Comparison of ENCODE assay signal across 24 cellular contexts in the genomic region with DNA sequence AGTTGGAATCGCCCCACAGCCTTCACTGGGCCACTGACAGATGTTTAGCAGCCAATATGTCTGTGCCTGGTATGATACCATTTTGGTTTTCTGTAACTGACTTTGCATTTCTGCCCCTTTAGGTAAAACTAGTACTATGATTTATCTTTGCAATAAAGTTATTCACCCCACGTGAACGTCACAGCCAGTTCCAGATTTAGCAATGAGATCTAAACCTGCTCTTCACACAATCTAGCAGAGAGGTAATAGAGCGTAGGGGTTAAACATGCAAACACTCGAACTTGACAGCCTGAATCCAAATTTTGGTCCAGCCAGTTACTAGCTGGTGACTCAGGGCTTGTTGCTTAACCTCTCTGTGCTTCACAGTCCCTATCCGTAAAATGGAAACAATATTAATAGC.
A peak's percentile ranks its signal among the peaks of the same experiment; 100 is the strongest.
DNase-seq lines count a peak whose midpoint lies in the region; ATAC-seq, FAIRE-seq and TF ChIP-seq lines count a peak whose summit lies in the region.
"Had no signal": no experiment of that assay in that cellular context is flagged by ENCODE, and none has a peak within 500 bp of the region (broad histone marks: within the 10 kb centered on the region; RNA-seq: fewer than 3 reads in every experiment).

No MANE protein-coding gene starts in this region.

- in situ Hi-C loops in HepG2 (cut with HindIII; ENCODE audit: extremely low pct_ligation_motif_present, low pct_unique_long_range_greater_than_20kb) = no loop called here

- H3K56ac ChIP-seq in H1 (replicated peaks; ENCODE audit: insufficient read length, low read depth, low read length) = no peak overlapping the region

- H4K20me1 ChIP-seq in HepG2 (ENCODE audit: insufficient read depth, low read length) (no peaks in the 10 kb centered on the region), H1 (replicated peaks in 1 of 2; ENCODE audit: control insufficient read depth in 1 of 2, insufficient read depth in 2 of 2, low read length in 2 of 2) (no peaks in the 10 kb centered on the region)
- H4K20me1 ChIP-seq: BLaER1 had no signal

- H3K27ac Mint-ChIP-seq in CD4-positive, alpha-beta memory T cell = no peak overlapping the region
- H3K27ac Mint-ChIP-seq: B cell; CD4-positive, CD25-positive, alpha-beta regulatory T cell; CD8-positive, alpha-beta memory T cell; GM23338; HFFc6 had no signal

- H3K18ac ChIP-seq in H1 (ENCODE audit: extremely low read depth, low read length) = no peak overlapping the region

- H4K91ac ChIP-seq in H1 (replicated peaks; ENCODE audit: insufficient read length, low read length) = no peak overlapping the region

- H3K4me3 Mint-ChIP-seq in CD4-positive, alpha-beta memory T cell = no peak overlapping the region
- H3K4me3 Mint-ChIP-seq: B cell; CD4-positive, CD25-positive, alpha-beta regulatory T cell; CD8-positive, alpha-beta memory T cell; GM23338; HFFc6 had no signal

- H4K8ac ChIP-seq in H1 (ENCODE audit: extremely low read depth, insufficient read depth, low read length) = no peak overlapping the region

- no peak overlapping the region for H3K4me3 ChIP-seq in HepG2 (replicated peaks in 1 of 3; ENCODE audit: insufficient read depth in 1 of 3, low read depth in 2 of 3, low read length in 3 of 3)
- H3K4me3 ChIP-seq in right lobe of liver = no peak overlapping the region
- H3K4me3 ChIP-seq in H1 (ENCODE audit: extremely low read depth in 1 of 4, insufficient read depth in 2 of 4, low read depth in 3 of 4, low read length in 4 of 4) = no peak overlapping the region
- no peak overlapping the region for H3K4me3 ChIP-seq in fibroblast of villous mesenchyme (ENCODE audit: low read depth, low read length)
- H3K4me3 ChIP-seq in CD4-positive, alpha-beta memory T cell (ENCODE audit: low read length in 2 of 2) = no peak overlapping the region
- H3K4me3 ChIP-seq: BLaER1, GM23338, HAP-1 had no signal

- no peak overlapping the region for H3K14ac ChIP-seq in H1 (ENCODE audit: insufficient read length)

- ATAC-seq in HepG2 (no peak), right lobe of liver (no peak)
- ATAC-seq: GM23338 had no signal

- H3K79me2 ChIP-seq in HepG2 (ENCODE audit: insufficient read depth, low read length) (no peaks in the 10 kb centered on the region), H1 (ENCODE audit: control insufficient read depth in 1 of 2, insufficient read depth in 2 of 2, low read length in 2 of 2) (no peaks in the 10 kb centered on the region)

- H2BK120ac ChIP-seq in H1 (replicated peaks; ENCODE audit: low read depth, low read length) = no peak overlapping the region

- TF ChIP-seq RAD21 in HepG2 (CRISPR knock-in tag; IDR thresholded peaks at IDR 0.05) (no peak), H1 (IDR thresholded peaks at IDR 0.05 in 1 of 2, conservative IDR thresholded peaks at IDR 0.05 in 1 of 2; ENCODE audit: low read depth in 2 of 2, low read length in 2 of 2) (no peak)

- H3K4me1 ChIP-seq in HepG2 (ENCODE audit: insufficient read depth, low read length) = no peaks in the 10 kb centered on the region
- no peaks in the 10 kb centered on the region for H3K4me1 ChIP-seq in right lobe of liver
- H3K4me1 ChIP-seq in H1 (replicated peaks in 1 of 4; ENCODE audit: control insufficient read depth in 3 of 4, insufficient read depth in 4 of 4, low read length in 3 of 4) = no peaks in the 10 kb centered on the region
- peaks cover 12% of the 10 kb centered on the region for H3K4me1 ChIP-seq in CD4-positive, alpha-beta memory T cell (ENCODE audit: insufficient read depth, low read length)
- H3K4me1 ChIP-seq: BLaER1, HAP-1 had no signal

- no peaks in the 10 kb centered on the region for H3K27me3 Mint-ChIP-seq in CD4-positive, alpha-beta memory T cell
- H3K27me3 Mint-ChIP-seq: B cell; CD8-positive, alpha-beta memory T cell had no signal

- no peak overlapping the region for H3K27ac ChIP-seq in HepG2 (ENCODE audit: extremely low read length, insufficient read depth, low read length)
- no peak overlapping the region for H3K27ac ChIP-seq in right lobe of liver
- no peak overlapping the region for H3K27ac ChIP-seq in H1 (ENCODE audit: low read depth, low read length)
- no peak overlapping the region for H3K27ac ChIP-seq in CD4-positive, alpha-beta memory T cell (ENCODE audit: low read depth, low read length)
- H3K27ac ChIP-seq: 22Rv1, BLaER1, C4-2B had no signal

- 21% methylated on average over 6 of the region's 6 CpGs for WGBS in HepG2 (ENCODE audit: low lambda C conversion rate)
- 52% methylated on average over 6 of the region's 6 CpGs for WGBS in right lobe of liver (ENCODE audit: insufficient coverage, low coverage, low lambda C conversion rate, missing lambda C conversion rate)
- 91% methylated on average over 6 of the region's 6 CpGs; no CpG with 5 or more reads in 1 of the 2 experiments for WGBS in H1 (ENCODE audit: extremely low coverage in 1 of 2, insufficient coverage in 1 of 2, insufficient read length in 1 of 2, insufficient replicate concordance in 2 of 2, low coverage in 1 of 2, low lambda C conversion rate in 2 of 2, missing lambda C conversion rate in 1 of 2), 2 experiments

- TF ChIP-seq POLR2A in HepG2 (IDR thresholded peaks at IDR 0.05; ENCODE audit: insufficient read depth in 1 of 2, low read depth in 2 of 2, low read length in 2 of 2) = no peak
- no peak for TF ChIP-seq POLR2A in right lobe of liver (IDR thresholded peaks at IDR 0.05)
- TF ChIP-seq POLR2A in H1 (IDR thresholded peaks at IDR 0.05; ENCODE audit: control extremely low read depth in 1 of 2, low read depth in 2 of 2, low read length in 2 of 2) = no peak

- no peak overlapping the region for H4K5ac ChIP-seq in H1 (ENCODE audit: insufficient read length, low read depth, low read length)

- no peak overlapping the region for H2BK12ac ChIP-seq in H1 (ENCODE audit: low read depth, low read length)

- H3K79me1 ChIP-seq in H1 (ENCODE audit: low read depth, low read length) = no peaks in the 10 kb centered on the region

- no peaks in the 10 kb centered on the region for H3K23me2 ChIP-seq in H1 (ENCODE audit: low read depth, low read length)

- H3K36me3 ChIP-seq in HepG2 (replicated peaks in 1 of 2; ENCODE audit: control insufficient read depth in 1 of 2, insufficient read depth in 2 of 2, low read length in 2 of 2) (no peaks in the 10 kb centered on the region), right lobe of liver (no peaks in the 10 kb centered on the region), H1 (ENCODE audit: control insufficient read depth in 2 of 4, insufficient read depth in 4 of 4, low read length in 3 of 4) (no peaks in the 10 kb centered on the region; a peak in 1 of 8 replicates)
- no peaks in the 10 kb centered on the region for H3K36me3 ChIP-seq in CD4-positive, alpha-beta memory T cell (ENCODE audit: insufficient read depth, low read length)
- H3K36me3 ChIP-seq: BLaER1, HAP-1 had no signal

- no peak overlapping the region for H2AK5ac ChIP-seq in H1 (ENCODE audit: low read depth, low read length)

- H3K23ac ChIP-seq in H1 (ENCODE audit: insufficient read length) = no peak overlapping the region

- FAIRE-seq in HepG2 (lab: Jason Lieb, UNC) (no peak), H1 (lab: Jason Lieb, UNC) (no peak)
- FAIRE-seq: A204.1, GM12891, GM18507, H54 had no signal

- H3K36me3 Mint-ChIP-seq in CD4-positive, alpha-beta memory T cell = no peaks in the 10 kb centered on the region
- H3K36me3 Mint-ChIP-seq: CD4-positive, CD25-positive, alpha-beta regulatory T cell; CD8-positive, alpha-beta memory T cell had no signal

- no peak for DNase-seq in HepG2 (ENCODE audit: low spot score)
- DNase-seq in right lobe of liver = no peak
- DNase-seq in H1 (ENCODE audit: low read depth in 1 of 2, low spot score in 2 of 2) = no peak
- DNase-seq in fibroblast of villous mesenchyme (ENCODE audit: low read depth) = peak; percentile 11
- DNase-seq in COLO829 (ENCODE audit: low spot score) = no peak
- DNase-seq in CD4-positive, alpha-beta memory T cell = no peak
- DNase-seq: Calu3; CD4-positive, CD25-positive, alpha-beta regulatory T cell; CD8-positive, alpha-beta memory T cell; COR-L47; DMS53; DMS79 treated with DMSO at 0.1 percent for 48 hours; GF-D8; HFFc6 had no signal

- CTCF ChIA-PET in HepG2 (lab: Yijun Ruan, JAX; ENCODE audit: low intra/inter-chr PET ratio, low total read pairs) = no interaction called here
- CTCF ChIA-PET in H1 (lab: Charles Lee; ENCODE audit: partially characterized antibody) = interaction anchor here (0.9 to 1.3 kb wide), 2 partner anchors 10 to 12 kb away, joined by 3 read pairs; no protein-coding TSS in a partner anchor
- CTCF ChIA-PET in CD4-positive, alpha-beta memory T cell (lab: Charles Lee; ENCODE audit: partially characterized antibody) = no interaction called here

- POLR2A ChIA-PET in HepG2 (lab: Yijun Ruan, JAX) (no interaction called here), H1 (lab: Charles Lee; ENCODE audit: partially characterized antibody) (interaction anchor here (1.2 kb wide), 1 partner anchor 66 kb away, joined by 3 read pairs; no protein-coding TSS in a partner anchor)
- POLR2A ChIA-PET in CD4-positive, alpha-beta memory T cell (lab: Charles Lee; ENCODE audit: partially characterized antibody) = no interaction called here

- H3K4me2 ChIP-seq in HepG2 (ENCODE audit: low read depth, low read length) (no peak overlapping the region), H1 (ENCODE audit: insufficient read depth in 1 of 2, low read depth in 2 of 2, low read length in 2 of 2) (no peak overlapping the region)
- H3K4me2 ChIP-seq: BLaER1, GM23338 had no signal

- no peak overlapping the region for H2AFZ ChIP-seq in HepG2 (ENCODE audit: low read length)
- no peak overlapping the region for H2AFZ ChIP-seq in H1 (ENCODE audit: low read length)
- H2AFZ ChIP-seq: GM23338 had no signal

- peaks cover 8 to 13% (median 11%) of the 10 kb centered on the region in 4 donors for H3K4me1 Mint-ChIP-seq in CD4-positive, alpha-beta memory T cell
- H3K4me1 Mint-ChIP-seq: B cell had no signal

- H2BK5ac ChIP-seq in H1 (ENCODE audit: low read depth, low read length) = no peak overlapping the region

- H3K9me3 ChIP-seq in HepG2 (ENCODE audit: low read length) (no peaks in the 10 kb centered on the region), right lobe of liver (no peaks in the 10 kb centered on the region), H1 (ENCODE audit: insufficient read depth in 2 of 2, low read depth in 1 of 2, low read length in 1 of 2) (no peaks in the 10 kb centered on the region; a peak in 1 of 4 replicates)
- no peaks in the 10 kb centered on the region for H3K9me3 ChIP-seq in CD4-positive, alpha-beta memory T cell (ENCODE audit: control insufficient read depth in 1 of 2, low read length in 2 of 2)
- H3K9me3 ChIP-seq: BLaER1, HAP-1 had no signal

- no peak for TF ChIP-seq CTCF in HepG2 (CRISPR knock-in tag; IDR thresholded peaks at IDR 0.05)
- no peak for TF ChIP-seq CTCF in right lobe of liver (IDR thresholded peaks at IDR 0.05)
- no peak for TF ChIP-seq CTCF in H1 (IDR thresholded peaks at IDR 0.05; ENCODE audit: control extremely low read depth in 1 of 3, insufficient read depth in 1 of 3, low read depth in 1 of 3, low read length in 3 of 3)
- no peak for TF ChIP-seq CTCF in fibroblast of villous mesenchyme (IDR thresholded peaks at IDR 0.05; ENCODE audit: insufficient read depth, low read depth, low read length)

- no peaks in the 10 kb centered on the region for H3K9me3 Mint-ChIP-seq in CD4-positive, alpha-beta memory T cell
- H3K9me3 Mint-ChIP-seq: CD4-positive, CD25-positive, alpha-beta regulatory T cell; CD8-positive, alpha-beta memory T cell; GM23338; HFFc6 had no signal

- H3K27me3 ChIP-seq in HepG2 (ENCODE audit: control insufficient read depth in 1 of 2, insufficient read depth in 2 of 2, low read length in 2 of 2) = no peaks in the 10 kb centered on the region
- no peaks in the 10 kb centered on the region for H3K27me3 ChIP-seq in right lobe of liver
- H3K27me3 ChIP-seq in H1 (replicated peaks in 1 of 4; ENCODE audit: control insufficient read depth in 3 of 4, extremely low read depth in 1 of 4, insufficient read depth in 3 of 4, low read length in 3 of 4) = no peaks in the 10 kb centered on the region
- no peaks in the 10 kb centered on the region for H3K27me3 ChIP-seq in CD4-positive, alpha-beta memory T cell (ENCODE audit: insufficient read depth, low read length)
- H3K27me3 ChIP-seq: BLaER1 had no signal

- intact Hi-C loops in HepG2 (cut with micrococcal nuclease; ENCODE audit: unreplicated experiment) = loop anchor here (10.0 kb wide), 1 partner anchor 170 kb away; no protein-coding TSS in a partner anchor
- intact Hi-C loops in right lobe of liver (cut with DNase I) = no loop called here
- intact Hi-C loops in CD4-positive, alpha-beta memory T cell (cut with micrococcal nuclease) = no loop called here

- H3K4ac ChIP-seq in H1 (replicated peaks; ENCODE audit: insufficient read length, low read depth, low read length) = no peak overlapping the region

- BruUV-seq in HepG2 (replicated peaks; lab: Mats Ljungman, UMichigan) = no TSS peak

- TF ChIP-seq EP300 in HepG2 (IDR thresholded peaks at IDR 0.05; ENCODE audit: low read depth in 2 of 2, low read length in 2 of 2) (no peak), HepG2 (CRISPR knock-in tag; IDR thresholded peaks at IDR 0.05; ENCODE audit: borderline replicate concordance) (no peak), H1 (IDR thresholded peaks at IDR 0.05; ENCODE audit: borderline replicate concordance in 1 of 2, low read depth in 2 of 2, low read length in 2 of 2) (no peak)

- H2BK15ac ChIP-seq in H1 (ENCODE audit: low read length) = no peak overlapping the region

- no peak overlapping the region for H3K9ac ChIP-seq in HepG2 (ENCODE audit: insufficient read depth, low read depth, low read length)
- H3K9ac ChIP-seq in H1 (replicated peaks in 1 of 4; ENCODE audit: extremely low read depth in 1 of 4, low read depth in 3 of 4, low read length in 3 of 4) = no peak overlapping the region
- H3K9ac ChIP-seq: BLaER1 had no signal

- H2BK20ac ChIP-seq in H1 (ENCODE audit: low read length) = no peak overlapping the region
